Comparison of ENCODE assay signal across 8 cellular contexts in the genomic region with DNA sequence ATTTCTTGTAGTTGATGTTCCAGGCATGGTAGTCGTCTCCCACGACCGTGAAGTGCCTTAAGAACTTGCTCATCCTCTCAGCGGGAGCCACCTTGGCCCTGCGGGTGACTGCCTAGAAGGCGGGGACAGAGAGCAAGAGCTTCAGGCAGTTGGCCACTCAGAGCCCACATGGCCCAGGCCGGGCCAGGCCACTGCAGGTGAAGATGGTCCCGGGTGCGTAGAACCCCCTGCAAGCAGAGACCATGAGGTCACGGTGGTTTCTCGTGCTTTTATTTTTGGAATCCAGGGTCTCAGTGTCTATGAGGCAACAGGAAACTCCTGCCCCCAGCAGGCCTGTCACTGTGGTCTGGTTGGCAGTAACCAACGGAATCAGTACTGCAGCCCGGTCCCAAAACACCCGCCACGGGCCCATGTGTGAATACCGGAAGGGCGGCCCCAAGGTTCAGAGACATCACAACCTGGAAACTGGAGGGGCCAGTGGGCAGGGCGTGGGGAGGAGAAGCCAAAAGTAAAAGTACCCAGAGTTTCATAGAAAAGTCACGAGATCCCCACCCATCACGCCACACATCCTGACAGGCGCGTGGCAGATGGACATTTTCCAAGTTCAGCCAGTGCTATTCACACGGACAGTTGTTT. TPM values are rescaled to one million over a fixed set of nuclear protein-coding genes. Genes with fewer than 3 reads are reported as not detected.
DNase-seq lines count a peak whose midpoint lies in the region; ATAC-seq, FAIRE-seq and TF ChIP-seq lines count a peak whose summit lies in the region.
"Had no signal": no experiment of that assay in that cellular context is flagged by ENCODE, and none has a peak within 500 bp of the region (broad histone marks: within the 10 kb centered on the region; RNA-seq: fewer than 3 reads in every experiment).

No MANE protein-coding gene starts in this region.

- in situ Hi-C loops in brain microvascular endothelial cell (cut with HindIII; ENCODE audit: low pct_ligation_motif_present, low sequenced_read_pairs): no loop called here

- no peak overlapping the region for H3K4me3 ChIP-seq in lower leg skin (ENCODE audit: low read depth, poor library complexity, severe bottlenecking)
- H3K4me3 ChIP-seq in brain microvascular endothelial cell (ENCODE audit: low read depth, low read length): no peak overlapping the region
- H3K4me3 ChIP-seq: SJSA1 had no signal

- peak overlapping the region; percentile 2 for H3K4me3 Mint-ChIP-seq in activated CD4-positive, alpha-beta T cell treated with anti-CD3 and anti-CD28 coated beads, Interleukin-2, amount 10 ng/mL, durations not matched to agents 7 days and 5 days

- DNase-seq in GM19239 (ENCODE audit: insufficient read length, low spot score) (peak; percentile 71), lower leg skin (ENCODE audit: low spot score in 2 of 2) (peak; percentile 48 to 90), ureter (ENCODE audit: low spot score) (peak; percentile 45), brain microvascular endothelial cell (no peak), retina (no peak)
- DNase-seq in activated CD4-positive, alpha-beta T cell treated with anti-CD3 and anti-CD28 coated beads, Interleukin-2, amount 10 ng/mL, durations not matched to agents 7 days and 5 days: peak; percentile 46

- no peaks in the 10 kb centered on the region for H3K36me3 ChIP-seq in brain microvascular endothelial cell (replicated peaks)
- H3K36me3 ChIP-seq: SJSA1 had no signal

- WGBS in lower leg skin, 2 donors: 72 to 77% methylated on average over 18 to 23 of the region's 23 CpGs

- H3K36me3 Mint-ChIP-seq in activated CD4-positive, alpha-beta T cell treated with anti-CD3 and anti-CD28 coated beads, Interleukin-2, amount 10 ng/mL, durations not matched to agents 7 days and 5 days (ENCODE audit: low read depth): peaks cover 45% of the 10 kb centered on the region

- POLR2A ChIA-PET in activated CD4-positive, alpha-beta T cell treated with anti-CD3 and anti-CD28 coated beads, Interleukin-2, amount 10 ng/mL, durations not matched to agents 7 days and 5 days (lab: Charles Lee): no interaction called here

- no peak overlapping the region for H3K27ac ChIP-seq in brain microvascular endothelial cell
- H3K27ac ChIP-seq: SJSA1 had no signal

- H3K27me3 Mint-ChIP-seq in activated CD4-positive, alpha-beta T cell treated with anti-CD3 and anti-CD28 coated beads, Interleukin-2, amount 10 ng/mL, durations not matched to agents 7 days and 5 days: no peaks in the 10 kb centered on the region

- peak; percentile 100 for FAIRE-seq in GM19239 (lab: Jason Lieb, UNC)

- CTCF ChIA-PET in activated CD4-positive, alpha-beta T cell treated with anti-CD3 and anti-CD28 coated beads, Interleukin-2, amount 10 ng/mL, durations not matched to agents 7 days and 5 days (lab: Charles Lee): interaction anchor here (1.0 kb wide), 1 partner anchor 38 kb away, joined by 3 read pairs; no protein-coding TSS in a partner anchor

- no peak for TF ChIP-seq POLR2A in lower leg skin (IDR thresholded peaks at IDR 0.05)

- no peaks in the 10 kb centered on the region for H3K27me3 ChIP-seq in brain microvascular endothelial cell (replicated peaks)

- intact Hi-C loops in lower leg skin (cut with DNase I; ENCODE audit: low total_unique reads): no loop called here

- ATAC-seq in HG03045 (IDR thresholded peaks at IDR 0.05; ENCODE audit: unreplicated experiment): peak; percentile 89

- H3K27ac Mint-ChIP-seq in activated CD4-positive, alpha-beta T cell treated with anti-CD3 and anti-CD28 coated beads, Interleukin-2, amount 10 ng/mL, durations not matched to agents 7 days and 5 days: peak overlapping the region; percentile 80

- H3K9me3 Mint-ChIP-seq in activated CD4-positive, alpha-beta T cell treated with anti-CD3 and anti-CD28 coated beads, Interleukin-2, amount 10 ng/mL, durations not matched to agents 7 days and 5 days: peaks cover 11% of the 10 kb centered on the region

- peaks cover 15% of the 10 kb centered on the region for H3K4me1 Mint-ChIP-seq in activated CD4-positive, alpha-beta T cell treated with anti-CD3 and anti-CD28 coated beads, Interleukin-2, amount 10 ng/mL, durations not matched to agents 7 days and 5 days

- TF ChIP-seq CTCF in lower leg skin (IDR thresholded peaks at IDR 0.05): no peak
- TF ChIP-seq CTCF in brain microvascular endothelial cell (IDR thresholded peaks at IDR 0.05; ENCODE audit: low read depth, low read length, missing control alignments): no peak

RNA-seq across cellular contexts. Expression of a gene that starts 27.5 kb away (rescaled TPM):
- 10 to 100 TPM; 16.0 to 18.7 TPM for total RNA-seq in activated CD4-positive, alpha-beta T cell treated with anti-CD3 and anti-CD28 coated beads, Interleukin-2, amount 10 ng/mL, durations not matched to agents 7 days and 5 days
- total RNA-seq in lower leg skin: 1 to 10 TPM; 2.2 to 3.5 (median 3.3) TPM
- 4.2 TPM for total RNA-seq in ureter
- total RNA-seq: SJSA1 had no signal

RNA-seq across cellular contexts. Expression of a gene that starts 47.5 kb away (rescaled TPM):
- total RNA-seq in activated CD4-positive, alpha-beta T cell treated with anti-CD3 and anti-CD28 coated beads, Interleukin-2, amount 10 ng/mL, durations not matched to agents 7 days and 5 days: 1 to 10 TPM; 4.3 to 5.2 TPM
- 10 to 100 TPM; 18.6 to 44.8 (median 24.7) TPM for total RNA-seq in lower leg skin
- 50.0 TPM for total RNA-seq in ureter

Comparison
In these comparisons a context has a peak if more than half of its experiments do, and no peak if none do; other contexts are left out.
1. DNase-seq: peak in GM19239 (single experiment), activated CD4-positive, alpha-beta T cell treated with anti-CD3 and anti-CD28 coated beads, Interleukin-2, amount 10 ng/mL, durations not matched to agents 7 days and 5 days (single experiment), lower leg skin (2 of 2) and ureter (single experiment); none in brain microvascular endothelial cell (single experiment) and retina (single experiment).